In the genomic region with DNA sequence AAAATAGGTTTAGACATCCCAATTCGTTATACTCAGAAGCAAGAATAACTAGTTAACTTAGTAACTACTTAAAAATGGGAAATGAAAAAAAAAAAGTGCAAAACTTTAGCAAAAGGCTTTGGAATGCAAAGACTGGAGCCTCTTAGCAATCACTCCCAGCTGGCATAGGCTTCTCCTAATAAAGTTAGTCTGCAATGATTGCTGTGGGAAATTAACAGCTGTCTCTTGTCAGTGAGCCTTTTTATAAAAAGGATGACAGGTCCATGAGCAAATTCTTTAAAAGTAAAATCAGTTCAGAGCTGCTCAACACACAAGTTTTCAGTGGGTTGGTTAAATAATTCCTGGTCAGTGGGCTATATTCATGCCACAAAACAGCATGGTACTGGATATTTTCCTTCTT, we compare ENCODE assay signal across 1 cellular context.
TF ChIP-seq lines count a peak whose summit lies in the region.

No MANE protein-coding gene starts in this region.

TF ChIP-seq in endothelial cell of umbilical vein, 7 proteins besides CTCF, POLR2A, EP300 and RAD21:
- TF ChIP-seq FOS (IDR thresholded peaks at IDR 0.05; ENCODE audit: borderline replicate concordance, insufficient read depth, low read length) = no peak
- no peak for TF ChIP-seq POLR2AphosphoS5 (IDR thresholded peaks at IDR 0.05; ENCODE audit: insufficient read depth, low read depth, low read length)
- no peak for TF ChIP-seq MYC (IDR thresholded peaks at IDR 0.05; ENCODE audit: low read depth, low read length)
- no peak for TF ChIP-seq JUN (IDR thresholded peaks at IDR 0.05; ENCODE audit: borderline replicate concordance, insufficient read depth, insufficient read length, low read depth)
- TF ChIP-seq EZH2 (IDR thresholded peaks at IDR 0.05; ENCODE audit: borderline replicate concordance, low read depth, low read length, severe bottlenecking) = no peak
- TF ChIP-seq MAX (IDR thresholded peaks at IDR 0.05; ENCODE audit: insufficient read depth, insufficient read length) = no peak
- TF ChIP-seq GATA2 (IDR thresholded peaks at IDR 0.05; ENCODE audit: insufficient read depth, insufficient read length, low read depth, low read length) = no peak
